Comparison of ENCODE assay signal across 14 cellular contexts in genomic region chr13:90416519-90416918, GRCh38.
A peak's percentile ranks its signal among the peaks of the same experiment; 100 is the strongest.
DNase-seq lines count a peak whose midpoint lies in the region; ATAC-seq and TF ChIP-seq lines count a peak whose summit lies in the region.
"Had no signal": no experiment of that assay in that cellular context is flagged by ENCODE, and none has a peak within 500 bp of the region (broad histone marks: within the 10 kb centered on the region; RNA-seq: fewer than 3 reads in every experiment).

No MANE protein-coding gene starts in this region.

- H3K36me3 ChIP-seq in neural progenitor cell: no peaks in the 10 kb centered on the region
- H3K36me3 ChIP-seq: BLaER1 treated with 17β-estradiol and CSF1 and Interleukin-3, amounts not matched to agents 10 nM and 100 nM had no signal

- peak overlapping the region; percentile 30 for H3K4me2 ChIP-seq in neural progenitor cell
- H3K4me2 ChIP-seq: BLaER1 treated with 17β-estradiol and CSF1 and Interleukin-3, amounts not matched to agents 10 nM and 100 nM had no signal

- no peaks in the 10 kb centered on the region for H3K27me3 ChIP-seq in neural progenitor cell
- H3K27me3 ChIP-seq: BLaER1 treated with 17β-estradiol and CSF1 and Interleukin-3, amounts not matched to agents 10 nM and 100 nM had no signal

- peak overlapping the region; percentile 8 for H3K4me3 Mint-ChIP-seq in neural progenitor cell
- H3K4me3 Mint-ChIP-seq: activated T-helper 1 cell treated with anti-CD3 and anti-CD28 coated beads, Interleukin-12 subunit alpha, Interleukin-12 subunit beta, Interleukin-2, Interleukin-4 antibody, amounts not matched to agents 30 ng/mL and 10 ng/mL and 1 ng/mL, durations not matched to agents 14 hours and 24 hours and 36 hours; immature natural killer cell; naive thymus-derived CD4-positive, alpha-beta T cell had no signal

- H3K27ac ChIP-seq in neural progenitor cell: no peak overlapping the region
- H3K27ac ChIP-seq: BLaER1 treated with 17β-estradiol and CSF1 and Interleukin-3, amounts not matched to agents 10 nM and 100 nM had no signal

- peaks cover 24% of the 10 kb centered on the region for H3K4me1 Mint-ChIP-seq in neural progenitor cell
- H3K4me1 Mint-ChIP-seq: immature natural killer cell; naive thymus-derived CD4-positive, alpha-beta T cell had no signal

- H4K20me1 ChIP-seq in neural progenitor cell (ENCODE audit: low read depth): no peaks in the 10 kb centered on the region
- H4K20me1 ChIP-seq: BLaER1 treated with 17β-estradiol and CSF1 and Interleukin-3, amounts not matched to agents 10 nM and 100 nM had no signal

- TF ChIP-seq CTCF in neural progenitor cell (IDR thresholded peaks at IDR 0.05): no peak

- peaks cover 3% of the 10 kb centered on the region for H3K27me3 Mint-ChIP-seq in neural progenitor cell (ENCODE audit: insufficient read depth, low read depth)
- H3K27me3 Mint-ChIP-seq: naive thymus-derived CD4-positive, alpha-beta T cell had no signal

- peaks cover 11% of the 10 kb centered on the region for H3K9me3 Mint-ChIP-seq in neural progenitor cell

- H3K9ac ChIP-seq in neural progenitor cell: no peak overlapping the region
- H3K9ac ChIP-seq: BLaER1 treated with 17β-estradiol and CSF1 and Interleukin-3, amounts not matched to agents 10 nM and 100 nM had no signal

- no peaks in the 10 kb centered on the region for H3F3A ChIP-seq in neural progenitor cell (ENCODE audit: low read depth)

- no peaks in the 10 kb centered on the region for H3K36me3 Mint-ChIP-seq in neural progenitor cell
- H3K36me3 Mint-ChIP-seq: immature natural killer cell; naive thymus-derived CD4-positive, alpha-beta T cell had no signal

- no peak overlapping the region for H3K4me3 ChIP-seq in neural progenitor cell
- H3K4me3 ChIP-seq: BLaER1 treated with 17β-estradiol and CSF1 and Interleukin-3, amounts not matched to agents 10 nM and 100 nM had no signal

- no peaks in the 10 kb centered on the region for H3K9me3 ChIP-seq in neural progenitor cell (ENCODE audit: low read depth)

- H3K4me1 ChIP-seq in neural progenitor cell: peaks cover 16% of the 10 kb centered on the region
- H3K4me1 ChIP-seq: BLaER1 treated with 17β-estradiol and CSF1 and Interleukin-3, amounts not matched to agents 10 nM and 100 nM had no signal

- peak overlapping the region; percentile 50 for H3K27ac Mint-ChIP-seq in neural progenitor cell
- H3K27ac Mint-ChIP-seq: activated T-helper 1 cell treated with anti-CD3 and anti-CD28 coated beads, Interleukin-12 subunit alpha, Interleukin-12 subunit beta, Interleukin-2, Interleukin-4 antibody, amounts not matched to agents 30 ng/mL and 10 ng/mL and 1 ng/mL, durations not matched to agents 14 hours and 24 hours and 36 hours; immature natural killer cell; naive thymus-derived CD4-positive, alpha-beta T cell had no signal

- no peaks in the 10 kb centered on the region for H3K79me2 ChIP-seq in neural progenitor cell (ENCODE audit: low read depth)

- peak; percentile 4 for DNase-seq in CMK (ENCODE audit: low read depth)
- DNase-seq in RPMI7951 (ENCODE audit: low read depth): peak; percentile 79
- peak; percentile 1 for DNase-seq in dermis blood vessel endothelial cell
- DNase-seq in neural progenitor cell (ENCODE audit: low spot score): no peak
- no peak for DNase-seq in NOMO-1 treated with DMSO at 0.1 percent for 48 hours (lab: John Stamatoyannopoulos, UW; ENCODE audit: unreplicated experiment)
- no peak for DNase-seq in DMS53 (lab: John Stamatoyannopoulos, UW)
- DNase-seq: immature natural killer cell; naive thymus-derived CD4-positive, alpha-beta T cell; NCI-H1105 treated with DMSO at 0.1 percent for 48 hours had no signal

- no peak for ATAC-seq in HG03175 (IDR thresholded peaks at IDR 0.05; ENCODE audit: unreplicated experiment)
- ATAC-seq in GM21825 (IDR thresholded peaks at IDR 0.05; ENCODE audit: unreplicated experiment): no peak
- ATAC-seq: activated CD4-positive, CD25-positive, alpha-beta regulatory T cell treated with anti-CD3 and anti-CD28 coated beads, Interleukin-2, amount 50 U/mL, for 24 hours; naive thymus-derived CD4-positive, alpha-beta T cell had no signal

- no peak overlapping the region for H2AFZ ChIP-seq in neural progenitor cell (replicated peaks)

Comparison
In these comparisons a context has a peak if more than half of its experiments do, and no peak if none do; other contexts are left out.
1. DNase-seq: peak in CMK (single experiment), RPMI7951 (single experiment) and dermis blood vessel endothelial cell (single experiment); none in neural progenitor cell (single experiment), NOMO-1 treated with DMSO at 0.1 percent for 48 hours (single experiment) and DMS53 (single experiment).